Comparison of ENCODE assay signal across 1 cellular context in the genomic region with DNA sequence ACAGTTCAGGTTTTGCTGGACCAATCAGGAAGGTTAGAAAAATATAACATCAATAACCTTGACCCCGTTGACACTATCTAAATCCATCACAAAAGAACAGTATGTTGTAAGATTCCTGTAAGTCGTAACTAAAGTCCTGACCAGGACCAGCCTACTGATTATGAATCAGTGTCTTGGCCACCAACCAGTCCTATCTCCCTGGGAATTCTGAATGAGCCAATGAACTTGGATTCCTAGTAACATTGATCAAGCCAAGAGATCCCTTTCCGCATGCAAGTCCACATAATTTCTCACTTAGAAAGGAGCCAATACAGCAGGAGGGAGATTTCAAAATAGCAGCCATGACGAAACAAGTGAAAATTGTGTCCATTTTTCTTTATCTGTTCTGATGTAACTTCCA.
TF ChIP-seq lines count a peak whose summit lies in the region.

No MANE protein-coding gene starts in this region.

TF ChIP-seq in GM12878, 131 proteins besides CTCF, POLR2A, EP300 and RAD21:
- TF ChIP-seq HDAC6 (IDR thresholded peaks at IDR 0.05; ENCODE audit: unreplicated experiment) (no peak), BHLHE40 (IDR thresholded peaks at IDR 0.05; ENCODE audit: borderline replicate concordance in 1 of 2, low read depth in 2 of 2, low read length in 1 of 2) (no peak), RCOR1 (conservative IDR thresholded peaks at IDR 0.05; ENCODE audit: low read depth, low read length) (no peak), SRF (IDR thresholded peaks at IDR 0.05; ENCODE audit: low read depth in 2 of 2, low read length in 2 of 2) (no peak), POLR2AphosphoS5 (IDR thresholded peaks at IDR 0.05; ENCODE audit: low read length) (no peak), RUNX3 (IDR thresholded peaks at IDR 0.05; ENCODE audit: low read length) (no peak), CHD2 (IDR thresholded peaks at IDR 0.05; ENCODE audit: borderline replicate concordance, low read depth, low read length) (no peak), PML (IDR thresholded peaks at IDR 0.05; ENCODE audit: low read length) (no peak), PAX8 (IDR thresholded peaks at IDR 0.05) (no peak)
- TF ChIP-seq, protein P1, sequence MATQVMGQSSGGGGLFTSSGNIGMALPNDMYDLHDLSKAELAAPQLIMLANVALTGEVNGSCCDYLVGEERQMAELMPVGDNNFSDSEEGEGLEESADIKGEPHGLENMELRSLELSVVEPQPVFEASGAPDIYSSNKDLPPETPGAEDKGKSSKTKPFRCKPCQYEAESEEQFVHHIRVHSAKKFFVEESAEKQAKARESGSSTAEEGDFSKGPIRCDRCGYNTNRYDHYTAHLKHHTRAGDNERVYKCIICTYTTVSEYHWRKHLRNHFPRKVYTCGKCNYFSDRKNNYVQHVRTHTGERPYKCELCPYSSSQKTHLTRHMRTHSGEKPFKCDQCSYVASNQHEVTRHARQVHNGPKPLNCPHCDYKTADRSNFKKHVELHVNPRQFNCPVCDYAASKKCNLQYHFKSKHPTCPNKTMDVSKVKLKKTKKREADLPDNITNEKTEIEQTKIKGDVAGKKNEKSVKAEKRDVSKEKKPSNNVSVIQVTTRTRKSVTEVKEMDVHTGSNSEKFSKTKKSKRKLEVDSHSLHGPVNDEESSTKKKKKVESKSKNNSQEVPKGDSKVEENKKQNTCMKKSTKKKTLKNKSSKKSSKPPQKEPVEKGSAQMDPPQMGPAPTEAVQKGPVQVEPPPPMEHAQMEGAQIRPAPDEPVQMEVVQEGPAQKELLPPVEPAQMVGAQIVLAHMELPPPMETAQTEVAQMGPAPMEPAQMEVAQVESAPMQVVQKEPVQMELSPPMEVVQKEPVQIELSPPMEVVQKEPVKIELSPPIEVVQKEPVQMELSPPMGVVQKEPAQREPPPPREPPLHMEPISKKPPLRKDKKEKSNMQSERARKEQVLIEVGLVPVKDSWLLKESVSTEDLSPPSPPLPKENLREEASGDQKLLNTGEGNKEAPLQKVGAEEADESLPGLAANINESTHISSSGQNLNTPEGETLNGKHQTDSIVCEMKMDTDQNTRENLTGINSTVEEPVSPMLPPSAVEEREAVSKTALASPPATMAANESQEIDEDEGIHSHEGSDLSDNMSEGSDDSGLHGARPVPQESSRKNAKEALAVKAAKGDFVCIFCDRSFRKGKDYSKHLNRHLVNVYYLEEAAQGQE (IDR thresholded peaks at IDR 0.05; ENCODE audit: low read depth, low read length) = no peak
- TF ChIP-seq, protein P2, sequence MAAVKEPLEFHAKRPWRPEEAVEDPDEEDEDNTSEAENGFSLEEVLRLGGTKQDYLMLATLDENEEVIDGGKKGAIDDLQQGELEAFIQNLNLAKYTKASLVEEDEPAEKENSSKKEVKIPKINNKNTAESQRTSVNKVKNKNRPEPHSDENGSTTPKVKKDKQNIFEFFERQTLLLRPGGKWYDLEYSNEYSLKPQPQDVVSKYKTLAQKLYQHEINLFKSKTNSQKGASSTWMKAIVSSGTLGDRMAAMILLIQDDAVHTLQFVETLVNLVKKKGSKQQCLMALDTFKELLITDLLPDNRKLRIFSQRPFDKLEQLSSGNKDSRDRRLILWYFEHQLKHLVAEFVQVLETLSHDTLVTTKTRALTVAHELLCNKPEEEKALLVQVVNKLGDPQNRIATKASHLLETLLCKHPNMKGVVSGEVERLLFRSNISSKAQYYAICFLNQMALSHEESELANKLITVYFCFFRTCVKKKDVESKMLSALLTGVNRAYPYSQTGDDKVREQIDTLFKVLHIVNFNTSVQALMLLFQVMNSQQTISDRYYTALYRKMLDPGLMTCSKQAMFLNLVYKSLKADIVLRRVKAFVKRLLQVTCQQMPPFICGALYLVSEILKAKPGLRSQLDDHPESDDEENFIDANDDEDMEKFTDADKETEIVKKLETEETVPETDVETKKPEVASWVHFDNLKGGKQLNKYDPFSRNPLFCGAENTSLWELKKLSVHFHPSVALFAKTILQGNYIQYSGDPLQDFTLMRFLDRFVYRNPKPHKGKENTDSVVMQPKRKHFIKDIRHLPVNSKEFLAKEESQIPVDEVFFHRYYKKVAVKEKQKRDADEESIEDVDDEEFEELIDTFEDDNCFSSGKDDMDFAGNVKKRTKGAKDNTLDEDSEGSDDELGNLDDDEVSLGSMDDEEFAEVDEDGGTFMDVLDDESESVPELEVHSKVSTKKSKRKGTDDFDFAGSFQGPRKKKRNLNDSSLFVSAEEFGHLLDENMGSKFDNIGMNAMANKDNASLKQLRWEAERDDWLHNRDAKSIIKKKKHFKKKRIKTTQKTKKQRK (IDR thresholded peaks at IDR 0.05; ENCODE audit: low read depth, low read length) = no peak
